ENCODE assay signal across 8 cellular contexts in the genomic region with DNA sequence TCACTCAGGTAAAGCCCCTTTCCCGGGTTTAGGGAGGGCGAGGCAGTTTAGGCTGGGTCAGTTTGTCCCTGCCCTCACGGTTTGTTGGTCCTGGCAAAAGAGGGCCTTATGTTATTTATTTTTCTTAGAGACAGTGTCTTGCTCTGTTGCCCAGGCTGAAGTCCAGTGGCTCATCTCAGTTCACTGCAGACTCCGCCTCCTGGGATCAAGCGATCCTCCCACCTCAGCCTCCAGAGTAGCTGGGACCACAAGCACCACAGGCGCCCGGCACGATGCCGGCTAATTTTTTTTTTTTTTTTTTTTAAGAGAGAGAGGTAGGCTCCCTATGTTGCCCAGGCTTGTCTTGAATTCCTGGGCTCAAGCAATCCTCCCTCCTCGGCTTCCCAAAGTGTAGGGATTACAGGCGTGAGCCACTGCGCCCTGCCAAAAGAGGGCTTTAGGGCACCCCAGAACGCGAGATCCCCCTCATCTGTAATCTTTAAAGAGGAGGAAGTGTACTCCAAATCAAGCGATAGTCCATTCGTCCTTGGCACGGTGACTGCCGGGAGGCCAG. TPM values are rescaled to one million over a fixed set of nuclear protein-coding genes. Genes with fewer than 3 reads are reported as not detected.
A peak's percentile ranks its signal among the peaks of the same experiment; 100 is the strongest.
DNase-seq lines count a peak whose midpoint lies in the region; ATAC-seq lines count a peak whose summit lies in the region.

No MANE protein-coding gene starts in this region.

- H3K27ac Mint-ChIP-seq in activated T-cell treated with anti-CD3 and anti-CD28 coated beads, Interleukin-2, amount 50 U/mL, for 24 hours = peak overlapping the region; percentile 97
- peak overlapping the region; percentile 91 to 99 (median 96) for H3K27ac Mint-ChIP-seq in naive thymus-derived CD8-positive, alpha-beta T cell

- peaks cover 7% of the 10 kb centered on the region for H3K4me1 ChIP-seq in endocrine pancreas (ENCODE audit: control insufficient read depth, insufficient read depth, low read length)

- H3K4me1 Mint-ChIP-seq in activated T-cell treated with anti-CD3 and anti-CD28 coated beads, Interleukin-2, amount 50 U/mL, for 24 hours (ENCODE audit: low read depth) = peaks cover 35% of the 10 kb centered on the region
- peaks cover 13 to 48% (median 41%) of the 10 kb centered on the region in 4 donors for H3K4me1 Mint-ChIP-seq in naive thymus-derived CD8-positive, alpha-beta T cell

- peak overlapping the region; percentile 90 for H3K4me3 Mint-ChIP-seq in activated T-cell treated with anti-CD3 and anti-CD28 coated beads, Interleukin-2, amount 50 U/mL, for 24 hours
- H3K4me3 Mint-ChIP-seq in naive thymus-derived CD8-positive, alpha-beta T cell = peak overlapping the region; percentile 88 to 99 (median 98)

- H3K36me3 Mint-ChIP-seq in activated T-cell treated with anti-CD3 and anti-CD28 coated beads, Interleukin-2, amount 50 U/mL, for 24 hours (ENCODE audit: low read depth) = peaks cover 43% of the 10 kb centered on the region
- peaks cover 3 to 23% (median 4%) of the 10 kb centered on the region in 3 donors for H3K36me3 Mint-ChIP-seq in naive thymus-derived CD8-positive, alpha-beta T cell

- POLR2A ChIA-PET in naive thymus-derived CD8-positive, alpha-beta T cell (lab: Charles Lee) = interaction anchor here (1.4 to 3.2 kb wide), 3 partner anchors 13 to 356 kb away, joined by 4 to 18 read pairs (median 5); a partner anchor contains a TSS

- no peaks in the 10 kb centered on the region for H3K36me3 ChIP-seq in endocrine pancreas (ENCODE audit: control insufficient read depth, insufficient read depth, low read length)

- no peak for ATAC-seq in naive thymus-derived CD8-positive, alpha-beta T cell
- no peak for ATAC-seq in GM18861 (IDR thresholded peaks at IDR 0.05; ENCODE audit: unreplicated experiment)

- no peaks in the 10 kb centered on the region for H3K9me3 Mint-ChIP-seq in activated T-cell treated with anti-CD3 and anti-CD28 coated beads, Interleukin-2, amount 50 U/mL, for 24 hours
- H3K9me3 Mint-ChIP-seq in naive thymus-derived CD8-positive, alpha-beta T cell = no peaks in the 10 kb centered on the region

- H3K27me3 ChIP-seq in endocrine pancreas (ENCODE audit: control insufficient read depth, insufficient read depth, low read length) = no peaks in the 10 kb centered on the region

- H3K4me3 ChIP-seq in endocrine pancreas (ENCODE audit: control insufficient read depth, insufficient read depth, low read length) = peak overlapping the region; percentile 65

- peak overlapping the region; percentile 82 for H3K9ac ChIP-seq in endocrine pancreas (ENCODE audit: control insufficient read depth, insufficient read depth, low read length)

- no peaks in the 10 kb centered on the region for H3K9me3 ChIP-seq in endocrine pancreas (ENCODE audit: control insufficient read depth, low read length)

- H3K27me3 Mint-ChIP-seq in activated T-cell treated with anti-CD3 and anti-CD28 coated beads, Interleukin-2, amount 50 U/mL, for 24 hours = peaks cover 7% of the 10 kb centered on the region
- peaks cover 1 to 10% (median 4%) of the 10 kb centered on the region in 5 donors for H3K27me3 Mint-ChIP-seq in naive thymus-derived CD8-positive, alpha-beta T cell

- no peak for DNase-seq in activated T-cell treated with anti-CD3 and anti-CD28 coated beads, Interleukin-2, amount 50 U/mL, for 24 hours
- no peak for DNase-seq in activated T-cell treated with anti-CD3 and anti-CD28 coated beads, Interleukin-2, amount 50 U/mL, for 48 hours
- peak; percentile 58 for DNase-seq in RKO (ENCODE audit: low spot score)
- DNase-seq in naive thymus-derived CD8-positive, alpha-beta T cell = peak in 2 of 10 donors; percentile 1 to 4
- no peak for DNase-seq in dedifferentiated amniotic fluid mesenchymal stem cell (ENCODE audit: extremely low spot score)
- no peak for DNase-seq in GOT3 (lab: John Stamatoyannopoulos, UW)

RNA-seq across cellular contexts. Expression of a gene that starts 0.6 kb away (rescaled TPM):
- total RNA-seq in naive thymus-derived CD8-positive, alpha-beta T cell = 10 to 100 TPM; 18.7 to 19.6 TPM
- polyA plus RNA-seq in naive thymus-derived CD8-positive, alpha-beta T cell = 10 to 100 TPM in 2 of 3 donors, 1 to 10 TPM in 1; 9.4 to 19.3 (median 13.6) TPM
